In genomic region chr5:72624641-72625236, GRCh38 we compare ENCODE assay signal across 13 cellular contexts.
DNase-seq lines count a peak whose midpoint lies in the region; ATAC-seq and TF ChIP-seq lines count a peak whose summit lies in the region.
"Had no signal": no experiment of that assay in that cellular context is flagged by ENCODE, and none has a peak within 500 bp of the region (broad histone marks: within the 10 kb centered on the region; RNA-seq: fewer than 3 reads in every experiment).

No MANE protein-coding gene starts in this region.

- no peak overlapping the region for H3K27ac Mint-ChIP-seq in activated naive CD4-positive, alpha-beta T cell treated with anti-CD3 and anti-CD28 coated beads, Interleukin-2, amount 10 ng/mL, durations not matched to agents 7 days and 5 days

- no peaks in the 10 kb centered on the region for H3K36me3 Mint-ChIP-seq in activated naive CD4-positive, alpha-beta T cell treated with anti-CD3 and anti-CD28 coated beads, Interleukin-2, amount 10 ng/mL, durations not matched to agents 7 days and 5 days

- CTCF ChIA-PET in activated naive CD4-positive, alpha-beta T cell treated with anti-CD3 and anti-CD28 coated beads, Interleukin-2, amount 10 ng/mL, durations not matched to agents 7 days and 5 days (lab: Charles Lee) = no interaction called here

- H3K4me3 Mint-ChIP-seq in activated naive CD4-positive, alpha-beta T cell treated with anti-CD3 and anti-CD28 coated beads, Interleukin-2, amount 10 ng/mL, durations not matched to agents 7 days and 5 days = no peak overlapping the region

- H3K4me1 Mint-ChIP-seq in activated naive CD4-positive, alpha-beta T cell treated with anti-CD3 and anti-CD28 coated beads, Interleukin-2, amount 10 ng/mL, durations not matched to agents 7 days and 5 days = no peaks in the 10 kb centered on the region

- TF ChIP-seq CTCF in RWPE2 (IDR thresholded peaks at IDR 0.05; ENCODE audit: poor library complexity, severe bottlenecking) = no peak
- TF ChIP-seq CTCF in fibroblast of pulmonary artery (IDR thresholded peaks at IDR 0.05; ENCODE audit: low read length, missing control alignments) = no peak

- no peak overlapping the region for H3K4me3 ChIP-seq in RWPE2 (ENCODE audit: severe bottlenecking)
- H3K4me3 ChIP-seq in fibroblast of pulmonary artery (replicated peaks; ENCODE audit: low read depth, low read length) = no peak overlapping the region
- no peak overlapping the region for H3K4me3 ChIP-seq in rectal smooth muscle tissue (ENCODE audit: low read length)
- H3K4me3 ChIP-seq: GM12878, heart right ventricle, mucosa of descending colon had no signal

- no peaks in the 10 kb centered on the region for H3K9me3 ChIP-seq in RWPE2 (ENCODE audit: severe bottlenecking)
- H3K9me3 ChIP-seq: heart right ventricle, mucosa of descending colon had no signal

- H3K27ac ChIP-seq in RWPE2 (ENCODE audit: poor library complexity, severe bottlenecking) (peak overlapping the region; percentile 22), rectal smooth muscle tissue (ENCODE audit: low read depth, low read length) (peak overlapping the region; percentile 16)
- H3K27ac ChIP-seq: heart right ventricle had no signal

- H3K27me3 ChIP-seq in RWPE2 (ENCODE audit: insufficient read depth, poor library complexity, severe bottlenecking) (no peaks in the 10 kb centered on the region), rectal smooth muscle tissue (ENCODE audit: control insufficient read depth, insufficient read depth, low read length) (no peaks in the 10 kb centered on the region)
- H3K27me3 ChIP-seq: heart right ventricle had no signal

- no peaks in the 10 kb centered on the region for H3K36me3 ChIP-seq in RWPE2 (ENCODE audit: low read depth)
- H3K36me3 ChIP-seq in rectal smooth muscle tissue (ENCODE audit: control insufficient read depth, insufficient read depth, low read length) = no peaks in the 10 kb centered on the region
- H3K36me3 ChIP-seq: heart right ventricle had no signal

- no peak overlapping the region for H3K9ac ChIP-seq in rectal smooth muscle tissue (ENCODE audit: low read length)

- H3K4me1 ChIP-seq in RWPE2 (ENCODE audit: insufficient read depth, poor library complexity, severe bottlenecking) (peaks cover 10% of the 10 kb centered on the region), rectal smooth muscle tissue (ENCODE audit: control insufficient read depth, insufficient read depth, low read length) (peaks cover 2% of the 10 kb centered on the region)

- peaks cover 6% of the 10 kb centered on the region for H3K27me3 Mint-ChIP-seq in activated naive CD4-positive, alpha-beta T cell treated with anti-CD3 and anti-CD28 coated beads, Interleukin-2, amount 10 ng/mL, durations not matched to agents 7 days and 5 days

- H3K9me3 Mint-ChIP-seq in activated naive CD4-positive, alpha-beta T cell treated with anti-CD3 and anti-CD28 coated beads, Interleukin-2, amount 10 ng/mL, durations not matched to agents 7 days and 5 days = no peaks in the 10 kb centered on the region

- ATAC-seq in RWPE2 (ENCODE audit: low read depth) = peak; percentile 64; the same call in 2 of the 3 replicates
- ATAC-seq: GM12878, mucosa of descending colon had no signal

- peak; percentile 89 for DNase-seq in EL
- DNase-seq in RWPE2 (ENCODE audit: low spot score) = no peak
- DNase-seq in fibroblast of pulmonary artery (ENCODE audit: low read depth) = peak; percentile 54
- DNase-seq in activated naive CD4-positive, alpha-beta T cell treated with anti-CD3 and anti-CD28 coated beads, Interleukin-2, amount 10 ng/mL, durations not matched to agents 7 days and 5 days = no peak
- DNase-seq in SIG-M5 (lab: John Stamatoyannopoulos, UW) = no peak
- no peak for DNase-seq in occipital lobe (lab: John Stamatoyannopoulos, UW)
- DNase-seq in amygdala (lab: John Stamatoyannopoulos, UW) = no peak
- DNase-seq: activated CD4-positive, CD25-positive, alpha-beta regulatory T cell; mucosa of descending colon; NCI-H2081 treated with DMSO at 0.1 percent for 48 hours had no signal

Comparison
In these comparisons a context has a peak if more than half of its experiments do, and no peak if none do; other contexts are left out.
1. DNase-seq: peak in EL (single experiment) and fibroblast of pulmonary artery (single experiment); none in RWPE2 (single experiment), activated naive CD4-positive, alpha-beta T cell treated with anti-CD3 and anti-CD28 coated beads, Interleukin-2, amount 10 ng/mL, durations not matched to agents 7 days and 5 days (single experiment), SIG-M5 (single experiment), occipital lobe (single experiment) and amygdala (0 of 56).